26 cellular contexts compared by ENCODE assay signal in the genomic region with DNA sequence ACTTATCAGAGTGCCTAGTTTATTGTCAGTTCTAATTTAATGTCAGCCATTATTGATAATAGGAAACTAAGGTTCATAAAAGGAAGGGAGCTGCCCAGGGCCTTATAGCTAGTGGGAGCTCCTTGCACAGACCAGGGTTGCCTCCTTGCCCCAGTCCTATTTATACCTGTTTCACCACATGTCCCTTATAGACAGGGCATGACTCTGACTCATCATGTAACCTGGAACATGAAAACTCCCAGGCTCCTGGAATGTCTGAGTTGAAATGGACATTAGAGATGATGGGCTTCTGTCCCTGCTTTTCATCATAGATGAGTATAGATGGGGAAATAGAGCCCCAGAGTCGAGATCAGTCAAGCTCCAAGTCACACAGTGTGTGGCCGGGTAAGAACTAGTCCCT. TPM values are rescaled to one million over a fixed set of nuclear protein-coding genes. Genes with fewer than 3 reads are reported as not detected.
DNase-seq lines count a peak whose midpoint lies in the region; ATAC-seq, FAIRE-seq and TF ChIP-seq lines count a peak whose summit lies in the region.
"Had no signal": no experiment of that assay in that cellular context is flagged by ENCODE, and none has a peak within 500 bp of the region (broad histone marks: within the 10 kb centered on the region; RNA-seq: fewer than 3 reads in every experiment).

No MANE protein-coding gene starts in this region.

- in situ Hi-C loops in mammary epithelial cell (cut with MboI; ENCODE audit: low sequenced_read_pairs in 2 of 2) = no loop called here

- dilution Hi-C loops in mammary epithelial cell (cut with HindIII; ENCODE audit: low sequenced_read_pairs) (loop anchor here (5.0 to 25.0 kb wide), 2 partner anchors 47 to 167 kb away; no protein-coding TSS in a partner anchor), keratinocyte (cut with MboI; ENCODE audit: extremely low pct_ligation_motif_present, low sequenced_read_pairs) (no loop called here)

- no peak overlapping the region for H2AFZ ChIP-seq in mammary epithelial cell (ENCODE audit: low read depth, low read length)
- no peak overlapping the region for H2AFZ ChIP-seq in keratinocyte (ENCODE audit: control insufficient read depth, low read length)
- no peak overlapping the region for H2AFZ ChIP-seq in smooth muscle cell (ENCODE audit: low read depth)

- H4K20me1 ChIP-seq in mammary epithelial cell (ENCODE audit: insufficient read depth, low read length) (peaks cover 3% of the 10 kb centered on the region), keratinocyte (ENCODE audit: control insufficient read depth, extremely low read depth, insufficient read depth, low read length) (peaks cover 6% of the 10 kb centered on the region), smooth muscle cell (ENCODE audit: low read depth) (no peaks in the 10 kb centered on the region)

- H3K9me3 ChIP-seq in mammary epithelial cell (replicated peaks; ENCODE audit: insufficient read depth, low read length) (no peaks in the 10 kb centered on the region), keratinocyte (ENCODE audit: control insufficient read depth, low read depth, low read length) (no peaks in the 10 kb centered on the region), smooth muscle cell (replicated peaks; ENCODE audit: low read depth) (no peaks in the 10 kb centered on the region)
- H3K9me3 ChIP-seq: esophagus muscularis mucosa, gastroesophageal sphincter, neutrophil had no signal

- BruUV-seq in mammary epithelial cell (replicated peaks; lab: Mats Ljungman, UMichigan) = no TSS peak

- H3K4me3 ChIP-seq in mammary epithelial cell (replicated peaks in 1 of 3; ENCODE audit: insufficient read depth in 1 of 3, low read depth in 2 of 3, low read length in 3 of 3) = no peak overlapping the region
- H3K4me3 ChIP-seq in keratinocyte (ENCODE audit: control insufficient read depth in 2 of 3, extremely low read depth in 1 of 3, insufficient read depth in 2 of 3, low read depth in 1 of 3, low read length in 3 of 3) = peak overlapping the region in 1 of 3 experiments; percentile 2
- no peak overlapping the region for H3K4me3 ChIP-seq in smooth muscle cell
- H3K4me3 ChIP-seq: esophagus muscularis mucosa, gastroesophageal sphincter had no signal

- H3K4me2 ChIP-seq in mammary epithelial cell (ENCODE audit: insufficient read depth, low read depth, low read length) (peak overlapping the region; percentile 74), keratinocyte (ENCODE audit: control insufficient read depth, extremely low read depth, insufficient read depth, low read depth, low read length) (peak overlapping the region; percentile 67), smooth muscle cell (no peak overlapping the region)

- H3K36me3 ChIP-seq in mammary epithelial cell (ENCODE audit: insufficient read depth, low read length) (peaks cover 32% of the 10 kb centered on the region), keratinocyte (ENCODE audit: control insufficient read depth in 2 of 2, extremely low read depth in 1 of 2, insufficient read depth in 2 of 2, low read length in 2 of 2) (peaks cover 28 to 35% of the 10 kb centered on the region in 2 experiments), smooth muscle cell (ENCODE audit: low read depth) (no peaks in the 10 kb centered on the region)
- H3K36me3 ChIP-seq: esophagus muscularis mucosa, gastroesophageal sphincter, neutrophil had no signal

- H3K9ac ChIP-seq in mammary epithelial cell (ENCODE audit: insufficient read depth, low read length) (peak overlapping the region; percentile 49), keratinocyte (ENCODE audit: control insufficient read depth, extremely low read depth, insufficient read depth, low read length) (peak overlapping the region; percentile 67), smooth muscle cell (ENCODE audit: low read depth) (peak overlapping the region; percentile 58)

- H3K79me2 ChIP-seq in mammary epithelial cell (ENCODE audit: insufficient read depth, low read length) (peaks cover 91% of the 10 kb centered on the region), keratinocyte (ENCODE audit: control insufficient read depth, insufficient read depth, low read length) (peaks cover 66% of the 10 kb centered on the region), smooth muscle cell (ENCODE audit: low read depth) (no peaks in the 10 kb centered on the region)

- DNase-seq in mammary epithelial cell (peak; percentile 88), keratinocyte (ENCODE audit: low read depth, low spot score) (peak; percentile 80), smooth muscle cell (lab: John Stamatoyannopoulos, UW; ENCODE audit: unreplicated experiment) (no peak), D341Med (ENCODE audit: low spot score) (no peak), left colon (no peak), NCI-H1092 (lab: John Stamatoyannopoulos, UW) (no peak)
- DNase-seq: activated effector memory CD4-positive, alpha-beta T cell treated with anti-CD3 and anti-CD28 coated beads, Interleukin-2, amount 50 U/mL, for 16 hours; activated naive CD8-positive, alpha-beta T cell treated with anti-CD3 and anti-CD28 coated beads, Interleukin-2, amount 50 U/mL, for 24 hours; C1 segment of cervical spinal cord; effector CD4-positive, alpha-beta T cell; EL; kidney; NCI-H1436 treated with DMSO at 0.1 percent for 48 hours; NCI-H2171 treated with DMSO at 0.1 percent for 48 hours; NCI-H524 treated with DMSO at 0.1 percent for 48 hours; retina; stimulated activated CD4-positive, alpha-beta T cell treated with anti-CD3 and anti-CD28 coated beads, Interleukin-12 subunit alpha, Interleukin-12 subunit beta, amount 100 ng/mL, for 4 hours; stimulated activated naive CD4-positive, alpha-beta T cell treated with Interleukin-2 at 50 U/mL for 16 hours; T-helper 17 cell had no signal

- TF ChIP-seq EP300 in Ishikawa (IDR thresholded peaks at IDR 0.05; ENCODE audit: borderline replicate concordance) = no peak

- H3K4me1 ChIP-seq in mammary epithelial cell (ENCODE audit: insufficient read depth, low read length) = peaks cover 62% of the 10 kb centered on the region
- H3K4me1 ChIP-seq in keratinocyte (ENCODE audit: control insufficient read depth, extremely low read depth, insufficient read depth, low read length) = peaks cover 62% of the 10 kb centered on the region
- H3K4me1 ChIP-seq in smooth muscle cell (ENCODE audit: low read depth) = no peaks in the 10 kb centered on the region
- H3K4me1 ChIP-seq: esophagus muscularis mucosa, gastroesophageal sphincter had no signal

- no peaks in the 10 kb centered on the region for H3K27me3 ChIP-seq in mammary epithelial cell (ENCODE audit: insufficient read depth, low read length)
- H3K27me3 ChIP-seq in keratinocyte (ENCODE audit: control insufficient read depth, extremely low read depth, insufficient read depth, low read length) = no peaks in the 10 kb centered on the region
- no peaks in the 10 kb centered on the region for H3K27me3 ChIP-seq in smooth muscle cell (ENCODE audit: low read depth)
- H3K27me3 ChIP-seq: esophagus muscularis mucosa, neutrophil had no signal

- no peak for TF ChIP-seq RAD21 in Ishikawa (IDR thresholded peaks at IDR 0.05; ENCODE audit: low read depth)

- H3F3A ChIP-seq in smooth muscle cell (ENCODE audit: low read depth) = no peaks in the 10 kb centered on the region

- H3K9me1 ChIP-seq in keratinocyte (ENCODE audit: control insufficient read depth, extremely low read depth, insufficient read depth, low read length) = no peaks in the 10 kb centered on the region

- intact Hi-C loops in mammary epithelial cell (cut with micrococcal nuclease) = loop anchor here (1.0 to 5.0 kb wide), 3 partner anchors 21 to 123 kb away; a partner anchor contains a TSS
- intact Hi-C loops in left colon (cut with DNase I, micrococcal nuclease) = no loop called here

- H3K27ac ChIP-seq in mammary epithelial cell (ENCODE audit: insufficient read depth, low read depth, low read length) (peak overlapping the region; percentile 83), keratinocyte (ENCODE audit: control insufficient read depth, insufficient read depth, low read length) (peak overlapping the region; percentile 82), smooth muscle cell (ENCODE audit: low read depth) (peak overlapping the region; percentile 86)
- H3K27ac ChIP-seq: esophagus muscularis mucosa, gastroesophageal sphincter, neutrophil had no signal

- TF ChIP-seq CTCF in mammary epithelial cell (conservative IDR thresholded peaks at IDR 0.05 in 1 of 2, IDR thresholded peaks at IDR 0.05 in 1 of 2; ENCODE audit: extremely low read depth in 1 of 2, insufficient read depth in 1 of 2, low read depth in 1 of 2, low read length in 2 of 2) (no peak), keratinocyte (optimal IDR thresholded peaks at IDR 0.05 in 1 of 3, IDR thresholded peaks at IDR 0.05 in 1 of 3, conservative IDR thresholded peaks at IDR 0.05 in 1 of 3; ENCODE audit: extremely low read depth in 1 of 3, insufficient read depth in 2 of 3, low read length in 3 of 3) (no peak), smooth muscle cell (IDR thresholded peaks at IDR 0.05; ENCODE audit: borderline replicate concordance, insufficient read depth, poor library complexity, severe bottlenecking) (no peak)

- ATAC-seq in HG02970 (IDR thresholded peaks at IDR 0.05; ENCODE audit: low FRiP score, unreplicated experiment) (no peak), left colon (no peak)
- ATAC-seq: activated naive CD8-positive, alpha-beta T cell treated with anti-CD3 and anti-CD28 coated beads, Interleukin-2, amount 50 U/mL, for 24 hours; gastroesophageal sphincter; T-helper 17 cell had no signal

- CTCF ChIA-PET in mammary epithelial cell (lab: Charles Lee; ENCODE audit: low non-redundant PET) = interaction anchor here (0.9 kb wide), 1 partner anchor 82 kb away, joined by 4 read pairs; no protein-coding TSS in a partner anchor

- no peak for FAIRE-seq in keratinocyte (lab: Jason Lieb, UNC)
- FAIRE-seq: kidney had no signal

- WGBS in mammary epithelial cell (ENCODE audit: low coverage, missing lambda C conversion rate) = 43% methylated on average over 1 of the region's 2 CpGs
- 70% methylated on average over 2 of the region's 2 CpGs for WGBS in smooth muscle cell (ENCODE audit: low lambda C conversion rate)

TF ChIP-seq in Ishikawa, 13 proteins besides CTCF, POLR2A, EP300 and RAD21:
- 0 out of 2 replicates have a peak, but pooled peaks have one; percentile 13 for TF ChIP-seq TEAD4 (IDR thresholded peaks at IDR 0.05)
- TF ChIP-seq TAF1 (IDR thresholded peaks at IDR 0.05; ENCODE audit: low read depth) = no peak

RNA-seq across cellular contexts. Expression of a gene that starts 21.1 kb away (rescaled TPM):
- total RNA-seq in mammary epithelial cell (100 to 1,000 TPM; 122 to 137 TPM), smooth muscle cell (7.0 and 10.1 TPM in 2 replicates), left colon (not detected)
- polyA plus RNA-seq in mammary epithelial cell (44.8 TPM), keratinocyte (35.0 to 58.0 TPM (median 51.5 TPM) in 3 replicates), smooth muscle cell (0.65 and 3.8 TPM in 2 replicates)
- polyA minus RNA-seq in mammary epithelial cell (239 TPM), keratinocyte (219 to 287 TPM (median 236 TPM) in 3 replicates)
- polyA plus RNA-seq in keratinocyte (2011; ENCODE audit: low read depth) = 20.3 TPM
- 12.5 and 14.2 TPM in 2 replicates for polyA plus RNA-seq in keratinocyte (2011; cell fraction: cytosol; rRNA removed)
- polyA plus RNA-seq in keratinocyte (2011; cell fraction: nucleus; rRNA removed) = 217 and 259 TPM in 2 replicates
- polyA plus RNA-seq in keratinocyte (2012; ENCODE audit: low replicate concordance) = 44.0 and 58.0 TPM in 2 replicates
- polyA minus RNA-seq in keratinocyte (2011; cell fraction: cytosol; rRNA and poly(A)+ RNA removed) = 63.1 TPM
- polyA minus RNA-seq in keratinocyte (2011; cell fraction: nucleus; rRNA and poly(A)+ RNA removed) = 484 and 633 TPM in 2 replicates
- total RNA-seq: Calu3, esophagus muscularis mucosa, T-helper 17 cell had no signal
- polyA plus RNA-seq: IgD-negative memory B cell had no signal

Comparison
In these comparisons a context has a peak if more than half of its experiments do, and no peak if none do; other contexts are left out.
1. DNase-seq: peak in mammary epithelial cell (single experiment) and keratinocyte (single experiment); none in smooth muscle cell (single experiment), D341Med (single experiment), left colon (0 of 2) and NCI-H1092 (single experiment).
2. RNA of a gene that starts 21.1 kb away (total RNA-seq): 122 to 137 TPM in mammary epithelial cell; 7.0 to 10.1 TPM in smooth muscle cell and not detected in left colon; every median in the first group is over 10 times any median in the second.
3. Peak in every context shown above with its lines, with median percentiles within 50 percentile points of each other: H3K27ac ChIP-seq and H3K9ac ChIP-seq.